ENCODE assay signal across 14 cellular contexts in genomic region chr3:186067360-186068242, GRCh38. TPM values are rescaled to one million over a fixed set of nuclear protein-coding genes. Genes with fewer than 3 reads are reported as not detected.
A peak's percentile ranks its signal among the peaks of the same experiment; 100 is the strongest.
DNase-seq lines count a peak whose midpoint lies in the region; ATAC-seq lines count a peak whose summit lies in the region.
"Had no signal": no experiment of that assay in that cellular context is flagged by ENCODE, and none has a peak within 500 bp of the region (broad histone marks: within the 10 kb centered on the region; RNA-seq: fewer than 3 reads in every experiment).

No MANE protein-coding gene starts in this region.

- peak overlapping the region; percentile 73 for H3K27ac Mint-ChIP-seq in activated naive CD4-positive, alpha-beta T cell treated with anti-CD3 and anti-CD28 coated beads, Interleukin-2, amount 10 ng/mL, durations not matched to agents 7 days and 5 days
- peak overlapping the region in 2 of 3 donors; percentile 25 to 36 for H3K27ac Mint-ChIP-seq in IgD-negative memory B cell
- no peak overlapping the region for H3K27ac Mint-ChIP-seq in central memory CD8-positive, alpha-beta T cell (ENCODE audit: low read depth)
- no peak overlapping the region for H3K27ac Mint-ChIP-seq in stimulated activated naive CD8-positive, alpha-beta T cell treated with anti-CD3 and anti-CD28 coated beads, Interleukin-15, amount 100 ng/mL, for 72 hours

- intact Hi-C loops in head of caudate nucleus (cut with DNase I) = no loop called here

- no peaks in the 10 kb centered on the region for H3K36me3 Mint-ChIP-seq in activated naive CD4-positive, alpha-beta T cell treated with anti-CD3 and anti-CD28 coated beads, Interleukin-2, amount 10 ng/mL, durations not matched to agents 7 days and 5 days
- H3K36me3 Mint-ChIP-seq in IgD-negative memory B cell = peaks cover 3% of the 10 kb centered on the region
- no peaks in the 10 kb centered on the region for H3K36me3 Mint-ChIP-seq in central memory CD8-positive, alpha-beta T cell (ENCODE audit: insufficient read depth)

- H3K4me1 Mint-ChIP-seq in activated naive CD4-positive, alpha-beta T cell treated with anti-CD3 and anti-CD28 coated beads, Interleukin-2, amount 10 ng/mL, durations not matched to agents 7 days and 5 days = peaks cover 19% of the 10 kb centered on the region
- peaks cover 7 to 12% (median 8%) of the 10 kb centered on the region in 3 donors for H3K4me1 Mint-ChIP-seq in IgD-negative memory B cell
- H3K4me1 Mint-ChIP-seq in central memory CD8-positive, alpha-beta T cell = peaks cover 7% of the 10 kb centered on the region
- H3K4me1 Mint-ChIP-seq in stimulated activated naive CD8-positive, alpha-beta T cell treated with anti-CD3 and anti-CD28 coated beads, Interleukin-15, amount 100 ng/mL, for 72 hours = peaks cover 17% of the 10 kb centered on the region
- H3K4me1 Mint-ChIP-seq: WTC11 had no signal

- peaks cover 32% of the 10 kb centered on the region for H3K27me3 Mint-ChIP-seq in activated naive CD4-positive, alpha-beta T cell treated with anti-CD3 and anti-CD28 coated beads, Interleukin-2, amount 10 ng/mL, durations not matched to agents 7 days and 5 days
- H3K27me3 Mint-ChIP-seq in IgD-negative memory B cell = no peaks in the 10 kb centered on the region
- H3K27me3 Mint-ChIP-seq in central memory CD8-positive, alpha-beta T cell = peaks cover 59% of the 10 kb centered on the region
- peaks cover 50% of the 10 kb centered on the region for H3K27me3 Mint-ChIP-seq in stimulated activated naive CD8-positive, alpha-beta T cell treated with anti-CD3 and anti-CD28 coated beads, Interleukin-15, amount 100 ng/mL, for 72 hours

- no peak for ATAC-seq in central memory CD8-positive, alpha-beta T cell (replicated peaks; ENCODE audit: extremely low read depth, poor library complexity, severe bottlenecking)
- peak; percentile 39 for ATAC-seq in stimulated activated naive CD8-positive, alpha-beta T cell treated with anti-CD3 and anti-CD28 coated beads, Interleukin-15, amount 100 ng/mL, for 72 hours
- ATAC-seq: WTC11 had no signal

- DNase-seq in activated naive CD4-positive, alpha-beta T cell treated with anti-CD3 and anti-CD28 coated beads, Interleukin-2, amount 10 ng/mL, durations not matched to agents 7 days and 5 days = peak; percentile 43
- no peak for DNase-seq in activated naive CD4-positive, alpha-beta T cell treated with anti-CD3 and anti-CD28 coated beads, Interleukin-2, amount 50 U/mL, for 16 hours
- DNase-seq in central memory CD8-positive, alpha-beta T cell (ENCODE audit: low spot score in 2 of 2) = no peak
- no peak for DNase-seq in stimulated activated naive CD8-positive, alpha-beta T cell treated with anti-CD3 and anti-CD28 coated beads, Interleukin-15, amount 100 ng/mL, for 72 hours
- DNase-seq in head of caudate nucleus (no peak), DMS53 treated with DMSO at 0.1 percent for 48 hours (lab: John Stamatoyannopoulos, UW; ENCODE audit: unreplicated experiment) (no peak), SHP77 treated with DMSO at 0.1 percent for 48 hours (lab: John Stamatoyannopoulos, UW) (no peak)
- DNase-seq: EL; midbrain; NCI-H2081; stimulated activated CD4-positive, alpha-beta T cell treated with anti-CD3 and anti-CD28 coated beads, Interleukin-2, amount 100 ng/mL, for 48 hours; stimulated activated naive CD4-positive, alpha-beta T cell treated with Interleukin-2 at 50 U/mL for 16 hours had no signal

- CTCF ChIA-PET in activated naive CD4-positive, alpha-beta T cell treated with anti-CD3 and anti-CD28 coated beads, Interleukin-2, amount 10 ng/mL, durations not matched to agents 7 days and 5 days (lab: Charles Lee) = interaction anchor here (0.6 to 1.1 kb wide), 3 partner anchors 50 to 547 kb away, joined by 3 to 4 read pairs (median 3); no protein-coding TSS in a partner anchor

- H3K9me3 Mint-ChIP-seq in activated naive CD4-positive, alpha-beta T cell treated with anti-CD3 and anti-CD28 coated beads, Interleukin-2, amount 10 ng/mL, durations not matched to agents 7 days and 5 days = no peaks in the 10 kb centered on the region
- H3K9me3 Mint-ChIP-seq in IgD-negative memory B cell = no peaks in the 10 kb centered on the region
- H3K9me3 Mint-ChIP-seq in central memory CD8-positive, alpha-beta T cell = no peaks in the 10 kb centered on the region
- H3K9me3 Mint-ChIP-seq in stimulated activated naive CD8-positive, alpha-beta T cell treated with anti-CD3 and anti-CD28 coated beads, Interleukin-15, amount 100 ng/mL, for 72 hours = no peaks in the 10 kb centered on the region
- H3K9me3 Mint-ChIP-seq: WTC11 had no signal

- H3K4me3 Mint-ChIP-seq in activated naive CD4-positive, alpha-beta T cell treated with anti-CD3 and anti-CD28 coated beads, Interleukin-2, amount 10 ng/mL, durations not matched to agents 7 days and 5 days = peak overlapping the region; percentile 58
- peak overlapping the region; percentile 69 to 80 (median 74) for H3K4me3 Mint-ChIP-seq in IgD-negative memory B cell
- H3K4me3 Mint-ChIP-seq in central memory CD8-positive, alpha-beta T cell = peak overlapping the region; percentile 6
- H3K4me3 Mint-ChIP-seq in stimulated activated naive CD8-positive, alpha-beta T cell treated with anti-CD3 and anti-CD28 coated beads, Interleukin-15, amount 100 ng/mL, for 72 hours = peak overlapping the region; percentile 54 to 61
- H3K4me3 Mint-ChIP-seq: WTC11 had no signal

RNA-seq across cellular contexts. Expression of gene ETV5, which starts 41.3 kb away (rescaled TPM):
- polyA plus RNA-seq in IgD-negative memory B cell = 0.36 TPM

Comparison
In these comparisons a context has a peak if more than half of its experiments do, and no peak if none do; other contexts are left out.
1. H3K27ac Mint-ChIP-seq: peak in activated naive CD4-positive, alpha-beta T cell treated with anti-CD3 and anti-CD28 coated beads, Interleukin-2, amount 10 ng/mL, durations not matched to agents 7 days and 5 days (single experiment) and IgD-negative memory B cell (2 of 3); none in central memory CD8-positive, alpha-beta T cell (single experiment) and stimulated activated naive CD8-positive, alpha-beta T cell treated with anti-CD3 and anti-CD28 coated beads, Interleukin-15, amount 100 ng/mL, for 72 hours (0 of 2).
2. H3K4me3 Mint-ChIP-seq: peak in every context shown above with its lines; median percentile 74 in IgD-negative memory B cell; 58 in activated naive CD4-positive, alpha-beta T cell treated with anti-CD3 and anti-CD28 coated beads, Interleukin-2, amount 10 ng/mL, durations not matched to agents 7 days and 5 days; 58 in stimulated activated naive CD8-positive, alpha-beta T cell treated with anti-CD3 and anti-CD28 coated beads, Interleukin-15, amount 100 ng/mL, for 72 hours; 6 in central memory CD8-positive, alpha-beta T cell.